27 cellular contexts compared by ENCODE assay signal in the genomic region with DNA sequence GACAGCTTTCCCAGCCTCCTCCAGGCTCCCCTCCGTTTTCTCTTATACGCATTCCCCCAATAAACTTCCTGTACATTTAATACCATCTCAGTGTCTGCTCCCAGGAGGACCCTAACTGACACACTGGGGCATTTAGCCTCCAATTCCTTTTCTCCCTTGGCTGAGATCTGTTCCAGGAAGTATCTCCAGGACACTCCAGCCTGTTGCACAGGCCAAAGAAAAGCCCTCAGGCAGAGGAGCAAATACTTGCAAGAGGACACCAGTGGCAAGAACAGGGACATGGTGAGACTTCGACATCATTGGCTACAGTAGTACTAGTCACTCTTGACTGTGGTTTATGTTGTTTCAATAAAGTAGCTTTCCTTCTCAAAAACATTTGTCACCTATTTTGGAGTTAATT. TPM values are rescaled to one million over a fixed set of nuclear protein-coding genes. Genes with fewer than 3 reads are reported as not detected.
DNase-seq lines count a peak whose midpoint lies in the region; TF ChIP-seq lines count a peak whose summit lies in the region.
"Had no signal": no experiment of that assay in that cellular context is flagged by ENCODE, and none has a peak within 500 bp of the region (broad histone marks: within the 10 kb centered on the region; RNA-seq: fewer than 3 reads in every experiment).

No MANE protein-coding gene starts in this region.

- intact Hi-C loops in Caco-2 (cut with micrococcal nuclease; ENCODE audit: unreplicated experiment): no loop called here
- intact Hi-C loops in activated T-helper 2 cell treated with anti-CD3 and anti-CD28 coated beads, Interferon-gamma antibody, Interleukin-2, Interleukin-4, amounts not matched to agents 10 μg/mL and 5 μg/mL and 100 μg/mL, durations not matched to agents 14 hours and 24 hours and 36 hours (cut with micrococcal nuclease): no loop called here

- H3K4me3 ChIP-seq in Caco-2 (ENCODE audit: low read depth, low read length): no peak overlapping the region
- H3K4me3 ChIP-seq: A549, GM12878, hepatocyte, lung, right atrium auricular region had no signal

- H3K36me3 Mint-ChIP-seq in T-helper 2 cell treated with Interferon-gamma antibody and Interleukin-4, amounts not matched to agents 5 μg/mL and 100 μg/mL, for 36 hours (ENCODE audit: low read depth): peaks cover 27% of the 10 kb centered on the region
- H3K36me3 Mint-ChIP-seq in Caco-2 (ENCODE audit: insufficient read depth, unreplicated experiment): peaks cover 36% of the 10 kb centered on the region
- peaks cover 45% of the 10 kb centered on the region for H3K36me3 Mint-ChIP-seq in activated T-helper 2 cell treated with anti-CD3 and anti-CD28 coated beads, Interferon-gamma antibody, Interleukin-2, Interleukin-4, amounts not matched to agents 10 μg/mL and 5 μg/mL and 100 μg/mL, durations not matched to agents 14 hours and 24 hours and 36 hours (ENCODE audit: low read depth)
- H3K36me3 Mint-ChIP-seq in neural crest cell (ENCODE audit: low read depth): peaks cover 8% of the 10 kb centered on the region

- peak overlapping the region; percentile 11 for H3K27ac Mint-ChIP-seq in T-helper 2 cell treated with Interferon-gamma antibody and Interleukin-4, amounts not matched to agents 5 μg/mL and 100 μg/mL, for 36 hours
- H3K27ac Mint-ChIP-seq in Caco-2 (ENCODE audit: unreplicated experiment): peak overlapping the region; percentile 12
- peak overlapping the region; percentile 14 for H3K27ac Mint-ChIP-seq in activated T-helper 2 cell treated with anti-CD3 and anti-CD28 coated beads, Interferon-gamma antibody, Interleukin-2, Interleukin-4, amounts not matched to agents 10 μg/mL and 5 μg/mL and 100 μg/mL, durations not matched to agents 14 hours and 24 hours and 36 hours
- H3K27ac Mint-ChIP-seq in neural crest cell (ENCODE audit: unreplicated experiment): no peak overlapping the region
- H3K27ac Mint-ChIP-seq: activated CD4-positive, alpha-beta T cell treated with anti-CD3 and anti-CD28 coated beads, Interleukin-2, amount 10 ng/mL, durations not matched to agents 7 days and 5 days; activated T-helper 1 cell treated with anti-CD3 and anti-CD28 coated beads, Interleukin-12 subunit alpha, Interleukin-12 subunit beta, Interleukin-2, Interleukin-4 antibody, amounts not matched to agents 30 ng/mL and 10 ng/mL and 1 ng/mL, durations not matched to agents 14 hours and 24 hours and 36 hours; natural killer cell treated with Interleukin-12 subunit alpha and Interleukin-12 subunit beta and Interleukin-15 and Interleukin-18, amount 100 ng/mL, for 72 hours had no signal

- no TSS peak for BruUV-seq in Caco-2 (replicated peaks; lab: Mats Ljungman, UMichigan)

- CTCF ChIA-PET in Caco-2 (lab: Charles Lee) (no interaction called here), HEK293T (lab: Yijun Ruan, JAX) (no interaction called here)

- DNase-seq in T-helper 2 cell treated with Interferon-gamma antibody and Interleukin-4, amounts not matched to agents 5 μg/mL and 100 μg/mL, for 36 hours (ENCODE audit: low spot score): no peak
- DNase-seq in T-helper 2 cell: no peak
- no peak for DNase-seq in Caco-2
- no peak for DNase-seq in activated T-helper 2 cell treated with anti-CD3 and anti-CD28 coated beads, Interferon-gamma antibody, Interleukin-2, Interleukin-4, amounts not matched to agents 10 μg/mL and 5 μg/mL and 100 μg/mL, durations not matched to agents 14 hours and 24 hours and 36 hours (ENCODE audit: low spot score)
- no peak for DNase-seq in neural crest cell (ENCODE audit: low read depth, low spot score)
- DNase-seq in HEK293T (ENCODE audit: extremely low spot score): no peak
- no peak for DNase-seq in putamen (ENCODE audit: low spot score)
- no peak for DNase-seq in SHP77 (lab: John Stamatoyannopoulos, UW)
- DNase-seq: activated CD4-positive, alpha-beta T cell treated with anti-CD3 and anti-CD28 coated beads, Interleukin-2, amount 10 ng/mL, durations not matched to agents 7 days and 5 days; anterior cingulate cortex; EL; NCI-H1105; NCI-H187 treated with DMSO at 0.1 percent for 48 hours; NCI-H2171; NCI-H510A; small intestine; stimulated activated naive CD4-positive, alpha-beta T cell treated with Interleukin-2 at 50 U/mL for 16 hours; T1000 had no signal

- H3K4me3 Mint-ChIP-seq in T-helper 2 cell treated with Interferon-gamma antibody and Interleukin-4, amounts not matched to agents 5 μg/mL and 100 μg/mL, for 36 hours: no peak overlapping the region
- H3K4me3 Mint-ChIP-seq in Caco-2 (ENCODE audit: unreplicated experiment): no peak overlapping the region
- H3K4me3 Mint-ChIP-seq in activated T-helper 2 cell treated with anti-CD3 and anti-CD28 coated beads, Interferon-gamma antibody, Interleukin-2, Interleukin-4, amounts not matched to agents 10 μg/mL and 5 μg/mL and 100 μg/mL, durations not matched to agents 14 hours and 24 hours and 36 hours (ENCODE audit: low read depth): no peak overlapping the region
- H3K4me3 Mint-ChIP-seq in neural crest cell: peak overlapping the region; percentile 28
- H3K4me3 Mint-ChIP-seq: activated CD4-positive, alpha-beta T cell treated with anti-CD3 and anti-CD28 coated beads, Interleukin-2, amount 10 ng/mL, durations not matched to agents 7 days and 5 days; activated T-helper 1 cell treated with anti-CD3 and anti-CD28 coated beads, Interleukin-12 subunit alpha, Interleukin-12 subunit beta, Interleukin-2, Interleukin-4 antibody, amounts not matched to agents 30 ng/mL and 10 ng/mL and 1 ng/mL, durations not matched to agents 14 hours and 24 hours and 36 hours; natural killer cell treated with Interleukin-12 subunit alpha and Interleukin-12 subunit beta and Interleukin-15 and Interleukin-18, amount 100 ng/mL, for 72 hours had no signal

- TF ChIP-seq CTCF in Caco-2 (IDR thresholded peaks at IDR 0.05; ENCODE audit: insufficient read depth in 1 of 2, low read depth in 1 of 2, low read length in 1 of 2, severe bottlenecking in 1 of 2, unreplicated experiment in 1 of 2) (no peak), neural crest cell (conservative IDR thresholded peaks at IDR 0.05) (no peak)

- no peaks in the 10 kb centered on the region for H3K27me3 Mint-ChIP-seq in T-helper 2 cell treated with Interferon-gamma antibody and Interleukin-4, amounts not matched to agents 5 μg/mL and 100 μg/mL, for 36 hours (ENCODE audit: low read depth)
- H3K27me3 Mint-ChIP-seq in Caco-2 (ENCODE audit: insufficient read depth, unreplicated experiment) (no peaks in the 10 kb centered on the region), neural crest cell (ENCODE audit: low read depth) (no peaks in the 10 kb centered on the region)
- no peaks in the 10 kb centered on the region for H3K27me3 Mint-ChIP-seq in activated T-helper 2 cell treated with anti-CD3 and anti-CD28 coated beads, Interferon-gamma antibody, Interleukin-2, Interleukin-4, amounts not matched to agents 10 μg/mL and 5 μg/mL and 100 μg/mL, durations not matched to agents 14 hours and 24 hours and 36 hours (ENCODE audit: low read depth)
- H3K27me3 Mint-ChIP-seq: activated CD4-positive, alpha-beta T cell treated with anti-CD3 and anti-CD28 coated beads, Interleukin-2, amount 10 ng/mL, durations not matched to agents 7 days and 5 days; IgD-negative memory B cell; natural killer cell treated with Interleukin-12 subunit alpha and Interleukin-12 subunit beta and Interleukin-15 and Interleukin-18, amount 100 ng/mL, for 72 hours had no signal

- peaks cover 4% of the 10 kb centered on the region; the same call in 1 of the 2 replicates for H3K4me1 ChIP-seq in Caco-2
- H3K4me1 ChIP-seq: A549, parathyroid adenoma had no signal

- H3K9me3 Mint-ChIP-seq in T-helper 2 cell treated with Interferon-gamma antibody and Interleukin-4, amounts not matched to agents 5 μg/mL and 100 μg/mL, for 36 hours: no peaks in the 10 kb centered on the region
- H3K9me3 Mint-ChIP-seq in Caco-2 (ENCODE audit: unreplicated experiment): no peaks in the 10 kb centered on the region
- no peaks in the 10 kb centered on the region for H3K9me3 Mint-ChIP-seq in activated T-helper 2 cell treated with anti-CD3 and anti-CD28 coated beads, Interferon-gamma antibody, Interleukin-2, Interleukin-4, amounts not matched to agents 10 μg/mL and 5 μg/mL and 100 μg/mL, durations not matched to agents 14 hours and 24 hours and 36 hours
- H3K9me3 Mint-ChIP-seq in neural crest cell: no peaks in the 10 kb centered on the region
- H3K9me3 Mint-ChIP-seq: activated T-helper 1 cell treated with anti-CD3 and anti-CD28 coated beads, Interleukin-12 subunit alpha, Interleukin-12 subunit beta, Interleukin-2, Interleukin-4 antibody, amounts not matched to agents 30 ng/mL and 10 ng/mL and 1 ng/mL, durations not matched to agents 14 hours and 24 hours and 36 hours; IgD-negative memory B cell; natural killer cell treated with Interleukin-12 subunit alpha and Interleukin-12 subunit beta and Interleukin-15 and Interleukin-18, amount 100 ng/mL, for 72 hours had no signal

- no peaks in the 10 kb centered on the region for H3K27me3 ChIP-seq in Caco-2 (replicated peaks; ENCODE audit: control insufficient read depth, insufficient read depth, low read length)
- H3K27me3 ChIP-seq: hepatocyte, right atrium auricular region had no signal

- peaks cover 34% of the 10 kb centered on the region for H3K4me1 Mint-ChIP-seq in T-helper 2 cell treated with Interferon-gamma antibody and Interleukin-4, amounts not matched to agents 5 μg/mL and 100 μg/mL, for 36 hours (ENCODE audit: low read depth)
- no peaks in the 10 kb centered on the region for H3K4me1 Mint-ChIP-seq in Caco-2 (ENCODE audit: low read depth, unreplicated experiment)
- H3K4me1 Mint-ChIP-seq in activated T-helper 2 cell treated with anti-CD3 and anti-CD28 coated beads, Interferon-gamma antibody, Interleukin-2, Interleukin-4, amounts not matched to agents 10 μg/mL and 5 μg/mL and 100 μg/mL, durations not matched to agents 14 hours and 24 hours and 36 hours (ENCODE audit: low read depth): peaks cover 37% of the 10 kb centered on the region
- peaks cover 8% of the 10 kb centered on the region for H3K4me1 Mint-ChIP-seq in neural crest cell

- H3K36me3 ChIP-seq in Caco-2 (ENCODE audit: control insufficient read depth, insufficient read depth, low read length): no peaks in the 10 kb centered on the region

- POLR2A ChIA-PET in Caco-2 (lab: Charles Lee) (no interaction called here), HEK293T (lab: Yijun Ruan, JAX) (no interaction called here)

- H3K9me3 ChIP-seq in Caco-2: no peaks in the 10 kb centered on the region
- H3K9me3 ChIP-seq: A549, right atrium auricular region had no signal

TF ChIP-seq in HEK293T, 16 proteins besides CTCF, POLR2A, EP300 and RAD21 (continues in another document):
- no peak for TF ChIP-seq L3MBTL2 (conservative IDR thresholded peaks at IDR 0.05)
- TF ChIP-seq NFRKB (IDR thresholded peaks at IDR 0.05): no peak

RNA-seq across cellular contexts. Expression of gene SYNJ1, which starts 4.7 kb away (rescaled TPM):
- total RNA-seq in Caco-2 (2022) (8.3 and 11.5 TPM in 2 replicates), neural crest cell (10.7 and 11.1 TPM in 2 replicates)
- total RNA-seq in activated T-helper 2 cell treated with anti-CD3 and anti-CD28 coated beads, Interferon-gamma antibody, Interleukin-2, Interleukin-4, amounts not matched to agents 10 μg/mL and 5 μg/mL and 100 μg/mL, durations not matched to agents 14 hours and 24 hours and 36 hours: 11.8 and 16.5 TPM in 2 replicates

RNA-seq across cellular contexts. Expression of gene PAXBP1, which starts 39.0 kb away (rescaled TPM):
- total RNA-seq in Caco-2 (2022) (64.0 and 65.8 TPM in 2 replicates), neural crest cell (84.4 and 93.9 TPM in 2 replicates)
- 65.7 and 66.5 TPM in 2 replicates for total RNA-seq in activated T-helper 2 cell treated with anti-CD3 and anti-CD28 coated beads, Interferon-gamma antibody, Interleukin-2, Interleukin-4, amounts not matched to agents 10 μg/mL and 5 μg/mL and 100 μg/mL, durations not matched to agents 14 hours and 24 hours and 36 hours
